27 cellular contexts compared by ENCODE assay signal in the genomic region with DNA sequence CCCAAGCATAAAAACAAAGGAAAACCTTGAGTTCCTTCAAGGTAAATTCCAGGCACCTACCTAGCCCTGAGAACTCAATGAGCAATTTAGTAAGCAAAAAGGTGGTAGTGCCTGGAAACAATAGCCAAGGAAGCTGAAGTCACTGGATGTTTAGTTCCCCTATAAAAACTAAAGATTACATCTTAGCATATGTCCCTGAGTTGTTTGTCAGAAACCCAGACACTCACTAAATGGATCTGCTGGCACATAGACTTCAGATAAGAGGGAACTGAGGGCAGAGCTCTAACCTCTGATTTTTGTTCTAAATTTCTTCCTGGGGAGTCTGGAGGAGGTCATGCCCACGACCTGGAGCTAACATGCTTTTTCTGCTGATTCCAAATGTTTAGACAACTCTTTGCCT.
"Had no signal": no experiment of that assay in that cellular context is flagged by ENCODE, and none has a peak within 500 bp of the region (broad histone marks: within the 10 kb centered on the region; RNA-seq: fewer than 3 reads in every experiment).

No MANE protein-coding gene starts in this region.

- ATAC-seq: left cardiac atrium; left lobe of liver; lower lobe of right lung; naive thymus-derived CD8-positive, alpha-beta T cell; pancreas; right cardiac atrium; sciatic nerve; stimulated activated naive B cell treated with anti-CD40 and anti-IgM and Interleukin-4, amounts not matched to agents 10 μg/mL and 1 μg/mL and 100 μg/mL, for 72 hours; stimulated activated naive CD8-positive, alpha-beta T cell treated with anti-CD3 and anti-CD28 coated beads, Interleukin-15, Interleukin-2, amounts not matched to agents 100 U/mL and 50 U/mL, for 24 hours had no signal

- H3K4me3 ChIP-seq: lower lobe of right lung, pancreas, prostate gland, skin epidermis, stomach, testis, thyroid gland, transverse colon, upper lobe of left lung, vagina had no signal

- DNase-seq: islet precursor cell; kidney glomerular epithelial cell; left cardiac atrium; lower lobe of right lung; mammary epithelial cell; mesenchymal stem cell; naive thymus-derived CD8-positive, alpha-beta T cell; nucleus accumbens; pancreas; retina; right cardiac atrium; stimulated activated CD4-positive, alpha-beta T cell treated with anti-CD3 and anti-CD28 coated beads, Interleukin-12 subunit alpha, Interleukin-12 subunit beta, amount 100 ng/mL, for 4 hours; stimulated activated CD4-positive, alpha-beta T cell treated with anti-CD3 and anti-CD28 coated beads, Interleukin-15, amount 100 ng/mL, for 24 hours; stimulated activated CD4-positive, alpha-beta T cell treated with anti-CD3 and anti-CD28 coated beads, Interleukin-2, amount 100 ng/mL, for 24 hours; stimulated activated CD4-positive, alpha-beta T cell treated with anti-CD3 and anti-CD28 coated beads, Interleukin-4, amount 100 ng/mL, for 1 hour; stimulated activated naive B cell treated with anti-CD40 and anti-IgM and Interleukin-4, amounts not matched to agents 10 μg/mL and 1 μg/mL and 100 μg/mL, for 72 hours; stimulated activated naive CD8-positive, alpha-beta T cell treated with anti-CD3 and anti-CD28 coated beads, Interleukin-15, Interleukin-2, amounts not matched to agents 100 U/mL and 50 U/mL, for 24 hours; stomach; testis; thyroid gland; transverse colon had no signal
